1 cellular context compared by ENCODE assay signal in the genomic region with DNA sequence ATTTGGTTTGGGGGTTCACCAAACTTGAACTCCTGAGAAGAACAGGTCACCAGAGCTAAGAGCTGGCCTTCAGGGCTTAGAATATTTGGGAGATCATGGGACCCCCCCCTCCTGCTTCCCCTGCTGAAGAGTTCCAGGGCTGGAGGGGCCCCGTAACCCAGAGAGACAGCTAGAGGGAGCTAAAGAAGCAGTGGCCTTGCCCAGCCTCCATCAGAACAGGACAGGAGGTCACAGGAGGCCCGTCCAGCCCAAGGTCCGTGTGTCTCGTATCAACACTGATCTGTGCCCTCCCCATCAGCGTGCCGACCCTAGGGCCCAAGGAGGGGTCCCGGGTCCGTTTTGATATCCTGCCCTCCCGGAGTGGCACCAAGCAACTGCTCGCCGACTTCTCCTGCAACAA.
TF ChIP-seq lines count a peak whose summit lies in the region.

No MANE protein-coding gene starts in this region.

TF ChIP-seq in H1, 55 proteins besides CTCF, POLR2A, EP300 and RAD21:
- no peak for TF ChIP-seq RXRA (IDR thresholded peaks at IDR 0.05; ENCODE audit: insufficient read depth, low read depth, low read length)
- no peak for TF ChIP-seq ATF3 (IDR thresholded peaks at IDR 0.05; ENCODE audit: insufficient read depth, low read depth, low read length)
- TF ChIP-seq, protein P1, sequence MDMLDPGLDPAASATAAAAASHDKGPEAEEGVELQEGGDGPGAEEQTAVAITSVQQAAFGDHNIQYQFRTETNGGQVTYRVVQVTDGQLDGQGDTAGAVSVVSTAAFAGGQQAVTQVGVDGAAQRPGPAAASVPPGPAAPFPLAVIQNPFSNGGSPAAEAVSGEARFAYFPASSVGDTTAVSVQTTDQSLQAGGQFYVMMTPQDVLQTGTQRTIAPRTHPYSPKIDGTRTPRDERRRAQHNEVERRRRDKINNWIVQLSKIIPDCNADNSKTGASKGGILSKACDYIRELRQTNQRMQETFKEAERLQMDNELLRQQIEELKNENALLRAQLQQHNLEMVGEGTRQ (IDR thresholded peaks at IDR 0.05; ENCODE audit: low read length), result no peak
- TF ChIP-seq SIRT6 (IDR thresholded peaks at IDR 0.05; ENCODE audit: low read length), result no peak
- TF ChIP-seq HDAC2 (IDR thresholded peaks at IDR 0.05; ENCODE audit: borderline replicate concordance in 1 of 2, low read depth in 2 of 2, low read length in 2 of 2), result no peak
- no peak for TF ChIP-seq JUND (IDR thresholded peaks at IDR 0.05; ENCODE audit: low read length)
- TF ChIP-seq BACH1 (IDR thresholded peaks at IDR 0.05; ENCODE audit: low read length), result no peak
- TF ChIP-seq SUZ12 (IDR thresholded peaks at IDR 0.05; ENCODE audit: low read length), result no peak
